Comparison of ENCODE assay signal across 20 cellular contexts in the genomic region with DNA sequence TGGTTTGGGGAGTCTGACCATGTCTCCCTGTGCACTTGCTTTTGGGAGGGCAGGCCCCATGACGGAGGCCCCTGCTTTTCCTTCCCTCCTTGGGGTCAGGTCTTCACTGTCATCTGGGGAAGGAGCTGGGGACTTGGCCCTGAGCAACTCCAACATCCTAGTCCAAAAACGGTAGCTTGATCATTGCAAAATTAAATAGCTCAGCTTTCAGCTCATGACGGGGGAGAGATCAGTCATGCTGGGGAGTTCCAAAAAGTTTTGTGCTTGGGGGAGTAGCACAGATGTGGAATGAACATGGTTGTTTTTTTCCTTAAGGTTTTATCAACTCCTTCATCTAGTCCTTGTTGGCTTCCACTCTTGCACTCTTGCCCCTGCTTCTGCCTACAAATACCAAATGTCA.
DNase-seq lines count a peak whose midpoint lies in the region; TF ChIP-seq lines count a peak whose summit lies in the region.
"Had no signal": no experiment of that assay in that cellular context is flagged by ENCODE, and none has a peak within 500 bp of the region (broad histone marks: within the 10 kb centered on the region; RNA-seq: fewer than 3 reads in every experiment).

No MANE protein-coding gene starts in this region.

- H3K4ac ChIP-seq in H9 (ENCODE audit: low read depth, low read length): no peak overlapping the region

- no peaks in the 10 kb centered on the region for H3K27me3 ChIP-seq in H9 (ENCODE audit: insufficient read depth, low read length)
- H3K27me3 ChIP-seq: BE2C, BLaER1 had no signal

- CTCF ChIA-PET in MCF 10A (lab: Yijun Ruan, JAX): interaction anchor here (0.6 to 1.3 kb wide), 2 partner anchors 8 to 17 kb away, joined by 3 to 5 read pairs; no protein-coding TSS in a partner anchor

- H3T11ph ChIP-seq in H9 (ENCODE audit: low read length): no peak overlapping the region

- DNase-seq in H9 (no peak), fibroblast of villous mesenchyme (ENCODE audit: low read depth) (peak; percentile 46), neural crest cell (ENCODE audit: low read depth, low spot score) (no peak), substantia nigra (lab: John Stamatoyannopoulos, UW) (no peak), MCF 10A (ENCODE audit: unreplicated experiment) (no peak), coronary artery (ENCODE audit: low spot score) (no peak)
- no peak for DNase-seq in activated CD4-positive, alpha-beta T cell treated with anti-CD3 and anti-CD28 coated beads, Interleukin-2, amount 50 U/mL, for 48 hours
- DNase-seq: 8988T; ACHN; BE2C; C1 segment of cervical spinal cord; CD4-positive, alpha-beta memory T cell; CD4-positive, CD25-positive, alpha-beta regulatory T cell; CD8-positive, alpha-beta memory T cell; COR-L47; DMS153; DMS53; GF-D8 had no signal

- no peak overlapping the region for H2BK12ac ChIP-seq in H9 (ENCODE audit: insufficient read length, low read depth, low read length)

- no peaks in the 10 kb centered on the region for H3K79me1 ChIP-seq in H9 (ENCODE audit: insufficient read depth, low read depth, low read length, poor library complexity, severe bottlenecking)

- H3K27me3 Mint-ChIP-seq in H9 (ENCODE audit: low read depth) (peaks cover 5% of the 10 kb centered on the region), neural crest cell (ENCODE audit: low read depth) (no peaks in the 10 kb centered on the region), MCF 10A (ENCODE audit: insufficient read depth, unreplicated experiment) (no peaks in the 10 kb centered on the region)

- H4K8ac ChIP-seq in H9 (replicated peaks; ENCODE audit: insufficient read length, low read depth, low read length): no peak overlapping the region

- POLR2A ChIA-PET in MCF 10A (lab: Yijun Ruan, JAX): no interaction called here

- TF ChIP-seq CTCF in H9 (conservative IDR thresholded peaks at IDR 0.05) (no peak), fibroblast of villous mesenchyme (IDR thresholded peaks at IDR 0.05; ENCODE audit: insufficient read depth, low read depth, low read length) (no peak), neural crest cell (conservative IDR thresholded peaks at IDR 0.05) (no peak), MCF 10A (IDR thresholded peaks at IDR 0.05; ENCODE audit: unreplicated experiment) (no peak), coronary artery (IDR thresholded peaks at IDR 0.05) (no peak)

- H3K23me2 ChIP-seq in H9 (ENCODE audit: insufficient read length, low read depth, low read length, poor library complexity, severe bottlenecking): no peaks in the 10 kb centered on the region

- H3K23ac ChIP-seq in H9 (ENCODE audit: insufficient read length, low read depth, low read length): no peak overlapping the region

- BruUV-seq in MCF 10A (replicated peaks; lab: Mats Ljungman, UMichigan): no TSS peak

- no peak overlapping the region for H2BK15ac ChIP-seq in H9 (ENCODE audit: low read depth, low read length)

- no peak overlapping the region for H3K18ac ChIP-seq in H9 (ENCODE audit: insufficient read length, low read depth, low read length)

- no peak overlapping the region for H3K9ac ChIP-seq in H9 (ENCODE audit: extremely low read depth, insufficient read length, low read length)
- H3K9ac ChIP-seq: BLaER1 had no signal

- H3K4me1 ChIP-seq in H9 (ENCODE audit: insufficient read depth, low read length): no peaks in the 10 kb centered on the region
- H3K4me1 ChIP-seq: BE2C, BLaER1 had no signal

- no peak overlapping the region for H2AFZ ChIP-seq in H9 (ENCODE audit: low read length)

- intact Hi-C loops in MCF 10A (cut with micrococcal nuclease): no loop called here

- H3K14ac ChIP-seq in H9 (ENCODE audit: insufficient read depth, low read length): peak overlapping the region; percentile 39; the same call in 1 of the 2 replicates

- H4K5ac ChIP-seq in H9 (ENCODE audit: insufficient read length, low read depth, low read length): no peak overlapping the region

- no peaks in the 10 kb centered on the region for H3K79me2 ChIP-seq in H9 (ENCODE audit: insufficient read depth, low read length)

- no CpG with 5 or more reads among the region's 3 CpGs for WGBS in H9 (ENCODE audit: extremely low coverage, insufficient read length, low lambda C conversion rate)

- H2AK5ac ChIP-seq in H9 (ENCODE audit: insufficient read length, low read length): no peak overlapping the region

- H2BK120ac ChIP-seq in H9 (ENCODE audit: low read depth, low read length, poor library complexity, severe bottlenecking): no peak overlapping the region

- H3K36me3 Mint-ChIP-seq in H9 (ENCODE audit: insufficient read depth in 1 of 3, low read depth in 3 of 3) (peaks cover 0 to 1% (median 0%) of the 10 kb centered on the region in 3 experiments; a peak in 3 of 7 replicates), neural crest cell (ENCODE audit: low read depth) (peaks cover 35% of the 10 kb centered on the region), MCF 10A (ENCODE audit: insufficient read depth, unreplicated experiment) (no peaks in the 10 kb centered on the region)
- H3K36me3 Mint-ChIP-seq: CD14-positive monocyte; CD4-positive, alpha-beta memory T cell; CD4-positive, CD25-positive, alpha-beta regulatory T cell; CD8-positive, alpha-beta memory T cell had no signal

- no peak overlapping the region for H3K56ac ChIP-seq in H9 (ENCODE audit: insufficient read length, low read depth, low read length)

- H3K27ac Mint-ChIP-seq in H9 (no peak overlapping the region), neural crest cell (ENCODE audit: unreplicated experiment) (peak overlapping the region; percentile 54), MCF 10A (ENCODE audit: low read depth, unreplicated experiment) (no peak overlapping the region)
- H3K27ac Mint-ChIP-seq: CD14-positive monocyte; CD4-positive, alpha-beta memory T cell; CD4-positive, CD25-positive, alpha-beta regulatory T cell; CD8-positive, alpha-beta memory T cell had no signal

- no peak overlapping the region for H2BK5ac ChIP-seq in H9 (ENCODE audit: insufficient read length, low read length)

- no peak overlapping the region for H3K4me3 Mint-ChIP-seq in H9
- H3K4me3 Mint-ChIP-seq in neural crest cell: no peak overlapping the region
- no peak overlapping the region for H3K4me3 Mint-ChIP-seq in MCF 10A (ENCODE audit: unreplicated experiment)
- H3K4me3 Mint-ChIP-seq: CD14-positive monocyte; CD4-positive, alpha-beta memory T cell; CD4-positive, CD25-positive, alpha-beta regulatory T cell; CD8-positive, alpha-beta memory T cell had no signal

- no peak overlapping the region for H3K4me3 ChIP-seq in fibroblast of villous mesenchyme (ENCODE audit: low read depth, low read length)
- H3K4me3 ChIP-seq in coronary artery: no peak overlapping the region
- H3K4me3 ChIP-seq: BLaER1 had no signal

- H3K9me3 Mint-ChIP-seq in H9 (no peaks in the 10 kb centered on the region), neural crest cell (no peaks in the 10 kb centered on the region), MCF 10A (ENCODE audit: unreplicated experiment) (peaks cover 7% of the 10 kb centered on the region)
- H3K9me3 Mint-ChIP-seq: CD8-positive, alpha-beta memory T cell had no signal

- no peak overlapping the region for H4K91ac ChIP-seq in H9 (ENCODE audit: insufficient read length, low read depth, low read length)

- H3K4me1 Mint-ChIP-seq in H9: no peaks in the 10 kb centered on the region
- H3K4me1 Mint-ChIP-seq in neural crest cell: no peaks in the 10 kb centered on the region
- H3K4me1 Mint-ChIP-seq in MCF 10A (ENCODE audit: insufficient read depth, unreplicated experiment): no peaks in the 10 kb centered on the region
- H3K4me1 Mint-ChIP-seq: CD14-positive monocyte; CD4-positive, alpha-beta memory T cell; CD4-positive, CD25-positive, alpha-beta regulatory T cell; CD8-positive, alpha-beta memory T cell had no signal

- H4K20me1 ChIP-seq in H9 (ENCODE audit: control insufficient read depth, insufficient read depth, insufficient read length): no peaks in the 10 kb centered on the region
- H4K20me1 ChIP-seq: BLaER1 had no signal

- H3K27ac ChIP-seq in H9 (ENCODE audit: insufficient read length, low read depth, low read length) (no peak overlapping the region), substantia nigra (ENCODE audit: low read depth, low read length, poor library complexity, severe bottlenecking) (peak overlapping the region; percentile 22), coronary artery (no peak overlapping the region)
- H3K27ac ChIP-seq: BLaER1 had no signal

- H3K9me3 ChIP-seq in H9 (ENCODE audit: control insufficient read depth, low read depth, low read length): no peaks in the 10 kb centered on the region
- H3K9me3 ChIP-seq: BE2C, BLaER1 had no signal

- H2BK20ac ChIP-seq in H9 (ENCODE audit: low read depth, low read length, poor library complexity, severe bottlenecking): no peak overlapping the region

- no peak overlapping the region for H3K4me2 ChIP-seq in H9 (ENCODE audit: insufficient read depth, insufficient read length, low read length)
- H3K4me2 ChIP-seq: BLaER1 had no signal
